In the genomic region with DNA sequence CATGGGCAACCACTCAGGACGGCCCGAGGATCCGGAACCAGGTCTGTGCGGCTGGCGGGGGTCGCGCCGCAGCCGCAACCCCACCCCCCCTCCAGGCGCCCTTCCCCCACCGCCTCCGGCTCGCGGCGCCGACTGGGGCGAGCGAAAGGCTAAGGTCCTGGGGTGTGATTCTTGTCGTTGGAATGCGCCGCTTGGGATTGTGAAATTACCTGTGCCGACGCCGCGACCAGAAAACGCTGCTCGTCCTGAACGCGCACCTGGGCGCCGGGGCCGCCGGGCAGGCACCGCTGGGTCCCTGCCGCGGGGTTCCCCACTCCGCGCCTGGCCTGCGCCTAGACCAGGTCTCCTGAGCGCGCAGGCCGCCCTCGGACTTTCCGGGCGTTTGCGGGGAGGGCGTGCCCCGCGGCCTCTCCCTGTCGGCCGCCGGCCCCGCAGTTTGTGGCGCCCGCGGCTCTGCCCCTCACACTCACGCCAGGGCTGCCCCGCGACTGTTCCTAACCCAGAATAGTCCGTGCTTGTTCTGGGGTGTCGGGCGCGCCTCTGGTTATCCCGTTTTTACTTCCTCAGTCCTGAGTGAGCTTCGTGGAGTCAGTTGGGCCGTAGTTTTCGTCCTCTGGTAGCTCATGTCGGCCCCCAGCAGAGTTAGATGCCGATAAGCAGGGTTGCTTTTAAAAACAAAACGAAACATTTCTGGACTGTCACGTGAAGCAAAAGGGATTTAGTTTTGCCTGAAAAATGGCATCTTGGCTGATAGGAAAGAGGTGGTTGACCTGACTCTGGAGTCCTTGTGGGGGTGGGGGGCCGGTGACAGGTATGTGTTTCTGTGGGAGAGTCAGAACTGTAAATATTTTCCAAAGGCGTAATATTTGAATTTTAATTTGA, we compare ENCODE assay signal across 8 cellular contexts.
DNase-seq lines count a peak whose midpoint lies in the region; ATAC-seq, FAIRE-seq and TF ChIP-seq lines count a peak whose summit lies in the region.

No MANE protein-coding gene starts in this region.

- H3K4ac ChIP-seq in mesenchymal stem cell (ENCODE audit: low read depth in 1 of 2, low read length in 2 of 2), result peak overlapping the region; percentile 51 to 72

- H2BK12ac ChIP-seq in mesenchymal stem cell (ENCODE audit: low read length in 2 of 2), result peak overlapping the region in 1 of 2 experiments; percentile 43

- peak; percentile 29 for ATAC-seq in HG03354 (IDR thresholded peaks at IDR 0.05; ENCODE audit: poor library complexity, severe bottlenecking, unreplicated experiment)

- peak overlapping the region; percentile 67 for H4K91ac ChIP-seq in mesenchymal stem cell (ENCODE audit: low read length)

- peaks cover 19% of the 10 kb centered on the region for H3K79me1 ChIP-seq in mesenchymal stem cell (replicated peaks; ENCODE audit: low read length, poor library complexity, severe bottlenecking)

- peak overlapping the region; percentile 54 for H2AFZ ChIP-seq in mesenchymal stem cell (ENCODE audit: low read depth, low read length)

- H3K4me1 ChIP-seq in ectodermal cell (ENCODE audit: control insufficient read depth, insufficient read depth, low read length) (peaks cover 10% of the 10 kb centered on the region), mesenchymal stem cell (ENCODE audit: control insufficient read depth, insufficient read depth, low read depth, low read length) (peaks cover 4% of the 10 kb centered on the region), stomach smooth muscle (ENCODE audit: control insufficient read depth, insufficient read depth, low read length) (peaks cover 14% of the 10 kb centered on the region)

- peak overlapping the region; percentile 86 for H2BK120ac ChIP-seq in mesenchymal stem cell (ENCODE audit: low read depth, low read length)

- H3K27me3 ChIP-seq in ectodermal cell (ENCODE audit: control insufficient read depth, insufficient read depth, low read length, poor library complexity, severe bottlenecking) (peaks cover 33% of the 10 kb centered on the region), mesenchymal stem cell (ENCODE audit: control insufficient read depth in 1 of 2, insufficient read depth in 1 of 2, low read length in 2 of 2) (peaks cover 0 to 23% of the 10 kb centered on the region in 2 experiments), stomach smooth muscle (ENCODE audit: control insufficient read depth in 1 of 2, insufficient read depth in 2 of 2, low read length in 2 of 2) (peaks cover 21 to 23% of the 10 kb centered on the region in 2 donors)

- peak; percentile 25 for DNase-seq in GM19239 (ENCODE audit: insufficient read length, low spot score)
- peak; percentile 72 for DNase-seq in SW480 (ENCODE audit: low spot score)
- DNase-seq in mesenchymal stem cell, result peak; percentile 60
- DNase-seq in effector CD4-positive, alpha-beta T cell, result no peak

- FAIRE-seq in GM19239 (lab: Jason Lieb, UNC), result peak; percentile 49

- H3K9ac ChIP-seq in mesenchymal stem cell (ENCODE audit: low read length), result peak overlapping the region; percentile 78
- H3K9ac ChIP-seq in stomach smooth muscle (ENCODE audit: low read length in 2 of 2), result peak overlapping the region in 1 of 2 donors; percentile 55

- H3K14ac ChIP-seq in mesenchymal stem cell (ENCODE audit: low read length in 2 of 2), result peak overlapping the region in 1 of 2 experiments; percentile 98

- H3K4me2 ChIP-seq in mesenchymal stem cell (ENCODE audit: low read length, poor library complexity, severe bottlenecking), result peak overlapping the region; percentile 90

- no peak for TF ChIP-seq CTCF in C4-2B (conservative IDR thresholded peaks at IDR 0.05)

- peak overlapping the region in 1 of 2 experiments; percentile 90 for H3K23ac ChIP-seq in mesenchymal stem cell (ENCODE audit: low read length in 2 of 2)

- H3K4me3 ChIP-seq in ectodermal cell (ENCODE audit: insufficient read depth, low read depth, low read length) (peak overlapping the region; percentile 73), mesenchymal stem cell (ENCODE audit: insufficient read depth in 1 of 2, low read depth in 1 of 2, low read length in 2 of 2) (peak overlapping the region; percentile 70 to 86), stomach smooth muscle (ENCODE audit: low read length in 2 of 2) (peak overlapping the region; percentile 62 to 72)

- H2AK5ac ChIP-seq in mesenchymal stem cell (ENCODE audit: low read length, severe bottlenecking), result no peak overlapping the region

- H3K27ac ChIP-seq in C4-2B (peak overlapping the region; percentile 77), ectodermal cell (ENCODE audit: insufficient read depth, low read depth, low read length, poor library complexity, severe bottlenecking) (peak overlapping the region; percentile 89), mesenchymal stem cell (ENCODE audit: low read length, poor library complexity, severe bottlenecking) (peak overlapping the region; percentile 27), stomach smooth muscle (ENCODE audit: low read length) (no peak overlapping the region)

- 0% methylated on average over 68 to 73 of the region's 73 CpGs for WGBS in ectodermal cell, 2 experiments
- WGBS in mesenchymal stem cell, result under 1% methylated on average over 50 of the region's 73 CpGs

- H2BK15ac ChIP-seq in mesenchymal stem cell (ENCODE audit: low read depth, poor library complexity, severe bottlenecking), result peak overlapping the region; percentile 41

- H3K9me3 ChIP-seq in ectodermal cell (ENCODE audit: control insufficient read depth, low read length) (no peaks in the 10 kb centered on the region), mesenchymal stem cell (ENCODE audit: control insufficient read depth, low read length) (no peaks in the 10 kb centered on the region), stomach smooth muscle (ENCODE audit: control insufficient read depth in 2 of 2, low read length in 2 of 2) (no peaks in the 10 kb centered on the region)

- H2BK5ac ChIP-seq in mesenchymal stem cell (ENCODE audit: low read depth, low read length, poor library complexity, severe bottlenecking), result peak overlapping the region; percentile 90

- no peak overlapping the region for H4K8ac ChIP-seq in mesenchymal stem cell (ENCODE audit: low read length)

- peak overlapping the region; percentile 59 to 85 for H3K18ac ChIP-seq in mesenchymal stem cell (ENCODE audit: low read depth in 1 of 2, low read length in 2 of 2)

- H3K36me3 ChIP-seq in ectodermal cell (ENCODE audit: control insufficient read depth, insufficient read depth, low read length) (no peaks in the 10 kb centered on the region), mesenchymal stem cell (ENCODE audit: control insufficient read depth in 1 of 2, insufficient read depth in 2 of 2, low read depth in 1 of 2, low read length in 2 of 2) (no peaks in the 10 kb centered on the region), stomach smooth muscle (ENCODE audit: control insufficient read depth in 2 of 2, insufficient read depth in 2 of 2, low read length in 2 of 2) (no peaks in the 10 kb centered on the region)
